Comparison of ENCODE assay signal across 8 cellular contexts in genomic region chr20:12925214-12925755, GRCh38.
DNase-seq lines count a peak whose midpoint lies in the region; ATAC-seq and TF ChIP-seq lines count a peak whose summit lies in the region.

No MANE protein-coding gene starts in this region.

- no peak overlapping the region for H3K4me3 ChIP-seq in heart right ventricle

- peaks cover 8% of the 10 kb centered on the region for H3K27me3 Mint-ChIP-seq in activated naive CD8-positive, alpha-beta T cell treated with anti-CD3 and anti-CD28 coated beads, Interleukin-2, amount 10 ng/mL, durations not matched to agents 7 days and 5 days

- H3K27me3 ChIP-seq in heart right ventricle = peaks cover 0 to 13% (median 0%) of the 10 kb centered on the region in 7 donors

- H3K4me1 ChIP-seq in heart right ventricle = peaks cover 0 to 3% (median 0%) of the 10 kb centered on the region in 9 donors

- no peak overlapping the region for H3K27ac Mint-ChIP-seq in activated naive CD8-positive, alpha-beta T cell treated with anti-CD3 and anti-CD28 coated beads, Interleukin-2, amount 10 ng/mL, durations not matched to agents 7 days and 5 days

- no peaks in the 10 kb centered on the region for H3K36me3 Mint-ChIP-seq in activated naive CD8-positive, alpha-beta T cell treated with anti-CD3 and anti-CD28 coated beads, Interleukin-2, amount 10 ng/mL, durations not matched to agents 7 days and 5 days

- peak; percentile 49 to 85 (median 73) for TF ChIP-seq CTCF in heart right ventricle (IDR thresholded peaks at IDR 0.05)

- H3K4me3 Mint-ChIP-seq in activated naive CD8-positive, alpha-beta T cell treated with anti-CD3 and anti-CD28 coated beads, Interleukin-2, amount 10 ng/mL, durations not matched to agents 7 days and 5 days = no peak overlapping the region

- no peaks in the 10 kb centered on the region for H3K9me3 Mint-ChIP-seq in activated naive CD8-positive, alpha-beta T cell treated with anti-CD3 and anti-CD28 coated beads, Interleukin-2, amount 10 ng/mL, durations not matched to agents 7 days and 5 days

- 33 to 35% methylated on average over 7 of the region's 7 CpGs for WGBS in heart right ventricle, 2 donors

- peaks cover 0 to 6% (median 0%) of the 10 kb centered on the region in 11 donors for H3K9me3 ChIP-seq in heart right ventricle

- intact Hi-C loops in heart right ventricle (cut with DNase I) = loop anchor here in 8 of 10 donors (2.0 to 10.0 kb wide), 6 partner anchors 42 to 182 kb away; no protein-coding TSS in a partner anchor

- H3K36me3 ChIP-seq in heart right ventricle = no peaks in the 10 kb centered on the region

- POLR2A ChIA-PET in activated naive CD8-positive, alpha-beta T cell treated with anti-CD3 and anti-CD28 coated beads, Interleukin-2, amount 10 ng/mL, durations not matched to agents 7 days and 5 days (lab: Charles Lee) = no interaction called here

- peak; percentile 97 for ATAC-seq in GM21367 (IDR thresholded peaks at IDR 0.05; ENCODE audit: unreplicated experiment)
- peak; percentile 98 for ATAC-seq in HG03520 (IDR thresholded peaks at IDR 0.05; ENCODE audit: unreplicated experiment)
- ATAC-seq in activated naive CD8-positive, alpha-beta T cell treated with anti-CD3 and anti-CD28 coated beads, Interleukin-2, amount 10 ng/mL, durations not matched to agents 7 days and 5 days (ENCODE audit: low read depth) = peak; percentile 84
- peak; percentile 73 to 92 (median 86) for ATAC-seq in heart right ventricle

- peak; percentile 88 for DNase-seq in ELR (ENCODE audit: low read depth)
- DNase-seq in NCI-H524 treated with DMSO at 0.1 percent for 48 hours (lab: John Stamatoyannopoulos, UW) = peak; percentile 76
- DNase-seq in activated naive CD8-positive, alpha-beta T cell treated with anti-CD3 and anti-CD28 coated beads, Interleukin-2, amount 10 ng/mL, durations not matched to agents 7 days and 5 days = no peak
- peak in 1 of 2 donors; percentile 29 for DNase-seq in heart right ventricle
- peak; percentile 60 for DNase-seq in pulmonary artery endothelial cell (ENCODE audit: low read depth, low spot score)
- no peak for DNase-seq in NCI-H128 (lab: John Stamatoyannopoulos, UW; ENCODE audit: unreplicated experiment)

- no peak overlapping the region for H3K27ac ChIP-seq in heart right ventricle

- peaks cover 15% of the 10 kb centered on the region for H3K4me1 Mint-ChIP-seq in activated naive CD8-positive, alpha-beta T cell treated with anti-CD3 and anti-CD28 coated beads, Interleukin-2, amount 10 ng/mL, durations not matched to agents 7 days and 5 days

Comparison
In these comparisons a context has a peak if more than half of its experiments do, and no peak if none do; other contexts are left out.
1. DNase-seq: peak in ELR (single experiment), NCI-H524 treated with DMSO at 0.1 percent for 48 hours (single experiment) and pulmonary artery endothelial cell (single experiment); none in activated naive CD8-positive, alpha-beta T cell treated with anti-CD3 and anti-CD28 coated beads, Interleukin-2, amount 10 ng/mL, durations not matched to agents 7 days and 5 days (single experiment) and NCI-H128 (single experiment).
2. Peak in every context shown above with its lines, with median percentiles within 50 percentile points of each other: ATAC-seq.